8 cellular contexts compared by ENCODE assay signal in genomic region chr3:49358217-49358883, GRCh38. TPM values are rescaled to one million over a fixed set of nuclear protein-coding genes. Genes with fewer than 3 reads are reported as not detected.
A peak's percentile ranks its signal among the peaks of the same experiment; 100 is the strongest.
DNase-seq lines count a peak whose midpoint lies in the region; ATAC-seq, FAIRE-seq and TF ChIP-seq lines count a peak whose summit lies in the region.

Gene GPX1, minus strand, starts transcription at chr3:49358353. Its CDS starts 75 bp downstream, at chr3:49358278.

- no peak for FAIRE-seq in D721Med (lab: Jason Lieb, UNC)

- peak within 1 kb of the TSS; percentile 97 for H3K14ac ChIP-seq in IMR-90 (replicated peaks; ENCODE audit: low read depth, low read length)

- peak; percentile 88 for DNase-seq in D721Med (ENCODE audit: insufficient read length, low spot score)
- peak; percentile 94 for DNase-seq in IMR-90
- DNase-seq in PC-3 = peak; percentile 98
- DNase-seq in activated T-cell treated with anti-CD3 and anti-CD28 coated beads, Interleukin-2, amount 50 U/mL, for 1 hour = peak; percentile 75
- no peak for DNase-seq in epithelial cell of proximal tubule (ENCODE audit: low read depth)
- DNase-seq in mucosa of gallbladder (ENCODE audit: low spot score) = peak; percentile 96
- peak; percentile 81 for DNase-seq in stimulated activated CD8-positive, alpha-beta memory T cell treated with anti-CD3 and anti-CD28 coated beads, Interleukin-4, amount 100 ng/mL, for 24 hours (ENCODE audit: low read depth)

- intact Hi-C loops in IMR-90 (cut with micrococcal nuclease) = loop anchor here (1.0 kb wide), 1 partner anchor 18 kb away; the partner anchor contains the start of gene USP4
- intact Hi-C loops in PC-3 (cut with micrococcal nuclease) = loop anchor here (2.0 kb wide), 1 partner anchor 18 kb away; the partner anchor contains the start of gene USP4

- H3K4ac ChIP-seq in IMR-90 (ENCODE audit: low read depth, low read length) = peak within 1 kb of the TSS; percentile 99

- H3K4me2 ChIP-seq in IMR-90 (ENCODE audit: low read depth, low read length) = peak within 1 kb of the TSS; percentile 88
- peak within 1 kb of the TSS; percentile 79 for H3K4me2 ChIP-seq in PC-3 (ENCODE audit: low read length)

- ATAC-seq in GM21515 (IDR thresholded peaks at IDR 0.05; ENCODE audit: unreplicated experiment) = peak; percentile 80
- peak; percentile 83 for ATAC-seq in IMR-90 (ENCODE audit: low read depth)
- peak; percentile 87 for ATAC-seq in PC-3

- peaks cover 39% of the 10 kb centered on the region for H3K36me3 ChIP-seq in IMR-90 (ENCODE audit: control insufficient read depth, insufficient read depth, low read length)
- peaks cover 37% of the 10 kb centered on the region for H3K36me3 ChIP-seq in PC-3 (ENCODE audit: low read depth, low read length)

- H3K56ac ChIP-seq in IMR-90 (ENCODE audit: extremely low read depth, insufficient read depth, low read length) = peak within 1 kb of the TSS; percentile 87

- WGBS in IMR-90 (ENCODE audit: extremely low coverage in 2 of 2, insufficient read length in 1 of 2), 2 experiments = 1% methylated on average over 30 of the region's 46 CpGs; no CpG with 5 or more reads in 1 of the 2 experiments

- H3K27ac ChIP-seq in IMR-90 (ENCODE audit: insufficient read depth, low read length) (peak within 1 kb of the TSS; percentile 99), PC-3 (ENCODE audit: low read length) (peak within 1 kb of the TSS; percentile 90)

- H2BK15ac ChIP-seq in IMR-90 (ENCODE audit: low read depth, low read length) = peak within 1 kb of the TSS; percentile 78; the same call in 2 of the 3 replicates

- in situ Hi-C loops in IMR-90 (cut with MboI; ENCODE audit: low sequenced_read_pairs) = no loop called here

- TF ChIP-seq CTCF in D721Med (IDR thresholded peaks at IDR 0.05; ENCODE audit: insufficient read depth, missing control alignments) = no peak
- TF ChIP-seq CTCF in IMR-90 (conservative IDR thresholded peaks at IDR 0.05; ENCODE audit: low read depth, low read length) = no peak
- TF ChIP-seq CTCF in PC-3 (conservative IDR thresholded peaks at IDR 0.05; ENCODE audit: low read depth, low read length) = no peak
- TF ChIP-seq CTCF in epithelial cell of proximal tubule (conservative IDR thresholded peaks at IDR 0.05; ENCODE audit: low read depth, low read length) = no peak

- H3K79me1 ChIP-seq in IMR-90 (ENCODE audit: low read depth in 1 of 2, low read length in 2 of 2) = peaks cover 21 to 61% of the 10 kb centered on the region in 2 experiments

- dilution Hi-C loops in IMR-90 (cut with HindIII; ENCODE audit: low sequenced_read_pairs, unreplicated experiment) = no loop called here

- H4K5ac ChIP-seq in IMR-90 (ENCODE audit: low read depth, low read length) = peak within 1 kb of the TSS; percentile 79

- no TSS peak for BruUV-seq in IMR-90 (replicated peaks; lab: Mats Ljungman, UMichigan)
- BruUV-seq in PC-3 (replicated peaks; lab: Mats Ljungman, UMichigan) = TSS peak; percentile 78

- H3K9ac ChIP-seq in IMR-90 (ENCODE audit: low read depth, low read length) (peak within 1 kb of the TSS; percentile 89), PC-3 (ENCODE audit: low read length) (peak within 1 kb of the TSS; percentile 89)

- peaks cover 10% of the 10 kb centered on the region for H3F3A ChIP-seq in PC-3 (ENCODE audit: low read length, unreplicated experiment)

- peak within 1 kb of the TSS; percentile 93 for H3K23ac ChIP-seq in IMR-90 (ENCODE audit: low read depth, low read length)

- no peaks in the 10 kb centered on the region for H3K9me3 ChIP-seq in IMR-90 (ENCODE audit: control insufficient read depth, insufficient read depth, low read length)
- no peaks in the 10 kb centered on the region for H3K9me3 ChIP-seq in PC-3 (ENCODE audit: low read length)

- H2AK9ac ChIP-seq in IMR-90 (replicated peaks; ENCODE audit: low read depth, low read length, poor library complexity) = peak within 1 kb of the TSS; percentile 91

- H3K4me1 ChIP-seq in IMR-90 (ENCODE audit: control insufficient read depth, insufficient read depth, low read length) (peaks cover 24% of the 10 kb centered on the region), PC-3 (ENCODE audit: insufficient read depth, low read length) (peaks cover 25% of the 10 kb centered on the region)

- H2AK5ac ChIP-seq in IMR-90 (ENCODE audit: low read depth, low read length) = peak within 1 kb of the TSS; percentile 98

- H3K79me2 ChIP-seq in PC-3 (ENCODE audit: low read length) = peaks cover 32% of the 10 kb centered on the region

- TF ChIP-seq RAD21 in IMR-90 (IDR thresholded peaks at IDR 0.05; ENCODE audit: low read length) = no peak

- H4K91ac ChIP-seq in IMR-90 (ENCODE audit: insufficient read depth, low read depth, low read length) = peak within 1 kb of the TSS; percentile 97

- H2BK120ac ChIP-seq in IMR-90 (ENCODE audit: low read depth, low read length) = peak within 1 kb of the TSS; percentile 50

- H3K9me1 ChIP-seq in IMR-90 (ENCODE audit: insufficient read depth, low read length) = 0 out of 2 replicates have a peak, but pooled peaks cover 3% of the 10 kb centered on the region

- no peaks in the 10 kb centered on the region for H3K9me2 ChIP-seq in PC-3 (replicated peaks; ENCODE audit: low read length)

- peak within 1 kb of the TSS; percentile 98 for H2BK5ac ChIP-seq in IMR-90 (ENCODE audit: low read depth, low read length, poor library complexity, severe bottlenecking)

- CTCF ChIA-PET in IMR-90 (lab: Yijun Ruan, JAX) = no interaction called here
- CTCF ChIA-PET in PC-3 (lab: Charles Lee) = interaction anchor here (0.8 kb wide), 1 partner anchor 91 kb away, joined by 3 read pairs; no protein-coding TSS in a partner anchor

- H2BK20ac ChIP-seq in IMR-90 (ENCODE audit: low read depth, low read length) = peak within 1 kb of the TSS; percentile 40; the same call in 1 of the 2 replicates

- H4K20me1 ChIP-seq in IMR-90 (ENCODE audit: insufficient read depth, low read length) = peaks cover 28% of the 10 kb centered on the region
- no peaks in the 10 kb centered on the region for H4K20me1 ChIP-seq in PC-3 (ENCODE audit: low read length)

- POLR2A ChIA-PET in IMR-90 (lab: Charles Lee; ENCODE audit: unreplicated experiment) = interaction anchor here (1.0 kb wide), 1 partner anchor 71 kb away, joined by 6 read pairs; the partner anchor contains the start of gene NICN1
- POLR2A ChIA-PET in PC-3 (lab: Charles Lee; ENCODE audit: unreplicated experiment) = interaction anchor here (0.6 to 1.7 kb wide), 2 partner anchors 19 to 53 kb away, joined by 3 to 9 read pairs; partner anchors contain the start of genes RHOA and USP4

- peak within 1 kb of the TSS; percentile 71 for H3K18ac ChIP-seq in IMR-90 (ENCODE audit: low read depth, low read length)

- peak within 1 kb of the TSS; percentile 95 to 99 for H4K8ac ChIP-seq in IMR-90 (ENCODE audit: low read depth in 2 of 2, low read length in 2 of 2)

- peak within 1 kb of the TSS; percentile 86 for H2AFZ ChIP-seq in IMR-90 (replicated peaks; ENCODE audit: low read length, poor library complexity)
- peak within 1 kb of the TSS; percentile 81 for H2AFZ ChIP-seq in PC-3 (ENCODE audit: low read length)

- H3K27me3 ChIP-seq in IMR-90 (ENCODE audit: control insufficient read depth, insufficient read depth, low read length) = no peaks in the 10 kb centered on the region
- no peaks in the 10 kb centered on the region for H3K27me3 ChIP-seq in PC-3 (ENCODE audit: low read length)

- H3K4me3 ChIP-seq in IMR-90 (ENCODE audit: insufficient read depth, low read depth, low read length) = peak within 1 kb of the TSS; percentile 67
- H3K4me3 ChIP-seq in PC-3 (ENCODE audit: low read length) = peak within 1 kb of the TSS; percentile 87
- H3K4me3 ChIP-seq in epithelial cell of proximal tubule (ENCODE audit: low read depth, low read length) = peak within 1 kb of the TSS; percentile 80

- peak; percentile 88 for TF ChIP-seq POLR2A in IMR-90 (IDR thresholded peaks at IDR 0.05; ENCODE audit: low read depth, low read length)

TF ChIP-seq in IMR-90, 13 proteins besides CTCF, POLR2A, EP300 and RAD21 (continues in another document):
- TF ChIP-seq MAZ (IDR thresholded peaks at IDR 0.05; ENCODE audit: borderline replicate concordance, low read depth, low read length) (peak; percentile 95; the same call in 1 of the 2 replicates), RFX5 (IDR thresholded peaks at IDR 0.05; ENCODE audit: low read depth, low read length) (no peak), ELK1 (IDR thresholded peaks at IDR 0.05; ENCODE audit: borderline replicate concordance, low read depth, low read length) (no peak), MXI1 (IDR thresholded peaks at IDR 0.05; ENCODE audit: borderline replicate concordance, low read depth, low read length) (peak; percentile 96), NFE2L2 (IDR thresholded peaks at IDR 0.05; ENCODE audit: low read depth, low read length) (no peak), SMC3 (IDR thresholded peaks at IDR 0.05; ENCODE audit: low read depth, low read length) (no peak), RCOR1 (IDR thresholded peaks at IDR 0.05; ENCODE audit: insufficient replicate concordance, low read length) (no peak), CEBPB (IDR thresholded peaks at IDR 0.05; ENCODE audit: low read depth, low read length) (peak; percentile 60; the same call in 1 of the 2 replicates), BHLHE40 (IDR thresholded peaks at IDR 0.05; ENCODE audit: low read depth, low read length) (peak; percentile 33), FOS (IDR thresholded peaks at IDR 0.05; ENCODE audit: low read depth, low read length) (no peak), CHD1 (IDR thresholded peaks at IDR 0.05; ENCODE audit: low read depth, low read length) (no peak), MAFK (IDR thresholded peaks at IDR 0.05; ENCODE audit: low read depth, low read length) (no peak)

RNA-seq across cellular contexts. Expression of gene GPX1, which starts in this region (rescaled TPM):
- 126 and 128 TPM in 2 replicates for total RNA-seq in IMR-90 (2012; rRNA removed)
- polyA plus RNA-seq in IMR-90 (2012; rRNA removed) = 680 and 1,004 TPM in 2 replicates
- polyA plus RNA-seq in IMR-90 (2012; cell fraction: cytosol; rRNA removed) = 950 and 1,047 TPM in 2 replicates
- polyA plus RNA-seq in IMR-90 (2012; cell fraction: nucleus; rRNA removed; ENCODE audit: low replicate concordance) = 169 and 330 TPM in 2 replicates
- total RNA-seq in PC-3 (2014; rRNA removed) = 714 and 745 TPM in 2 replicates
- total RNA-seq in epithelial cell of proximal tubule = 339 and 557 TPM in 2 replicates
- 296 TPM for total RNA-seq in mucosa of gallbladder
